In genomic region chr6:52435345-52435744, GRCh38 we compare ENCODE assay signal across 16 cellular contexts. TPM values are rescaled to one million over a fixed set of nuclear protein-coding genes. Genes with fewer than 3 reads are reported as not detected.
A peak's percentile ranks its signal among the peaks of the same experiment; 100 is the strongest.
DNase-seq lines count a peak whose midpoint lies in the region; ATAC-seq and TF ChIP-seq lines count a peak whose summit lies in the region.
"Had no signal": no experiment of that assay in that cellular context is flagged by ENCODE, and none has a peak within 500 bp of the region (broad histone marks: within the 10 kb centered on the region; RNA-seq: fewer than 3 reads in every experiment).

No MANE protein-coding gene starts in this region.

- H3K27me3 ChIP-seq in PC-3 (ENCODE audit: low read length) = no peaks in the 10 kb centered on the region
- no peaks in the 10 kb centered on the region for H3K27me3 ChIP-seq in sigmoid colon
- H3K27me3 ChIP-seq: BLaER1 had no signal

- ATAC-seq in PC-3 (peak; percentile 33; the same call in 1 of the 2 replicates), left colon (peak; percentile 31)
- ATAC-seq: HepG2 had no signal

- H3K27ac ChIP-seq in PC-3 (ENCODE audit: low read length) = no peak overlapping the region
- no peak overlapping the region for H3K27ac ChIP-seq in sigmoid colon
- H3K27ac ChIP-seq: BLaER1, KMS-11 had no signal

- intact Hi-C loops in PC-3 (cut with micrococcal nuclease) (no loop called here), left colon (cut with DNase I, micrococcal nuclease) (no loop called here), sigmoid colon (cut with DNase I) (no loop called here)

- H3K9me3 ChIP-seq in PC-3 (ENCODE audit: low read length) (no peaks in the 10 kb centered on the region), sigmoid colon (no peaks in the 10 kb centered on the region)
- H3K9me3 ChIP-seq: HAP-1 had no signal

- H3K4me1 ChIP-seq in PC-3 (ENCODE audit: insufficient read depth, low read length) = peaks cover 8% of the 10 kb centered on the region; the same call in 1 of the 2 replicates
- no peaks in the 10 kb centered on the region for H3K4me1 ChIP-seq in sigmoid colon

- no peaks in the 10 kb centered on the region for H4K20me1 ChIP-seq in PC-3 (ENCODE audit: low read length)
- H4K20me1 ChIP-seq: BLaER1 had no signal

- H3K79me2 ChIP-seq in PC-3 (ENCODE audit: low read length) = no peaks in the 10 kb centered on the region

- H3K4me3 ChIP-seq in PC-3 (ENCODE audit: low read length) (no peak overlapping the region), sigmoid colon (no peak overlapping the region)
- H3K4me3 ChIP-seq: BLaER1, HAP-1 had no signal

- POLR2A ChIA-PET in PC-3 (lab: Charles Lee; ENCODE audit: unreplicated experiment) = no interaction called here

- no peak for TF ChIP-seq POLR2A in sigmoid colon (IDR thresholded peaks at IDR 0.05)

- no peaks in the 10 kb centered on the region for H3F3A ChIP-seq in PC-3 (ENCODE audit: low read length, unreplicated experiment)

- TF ChIP-seq CTCF in PC-3 (conservative IDR thresholded peaks at IDR 0.05; ENCODE audit: low read depth, low read length) (no peak), sigmoid colon (IDR thresholded peaks at IDR 0.05) (no peak)

- H3K9me2 ChIP-seq in PC-3 (replicated peaks; ENCODE audit: low read length) = no peaks in the 10 kb centered on the region

- no peak overlapping the region for H3K4me2 ChIP-seq in PC-3 (ENCODE audit: low read length)
- H3K4me2 ChIP-seq: BLaER1, KMS-11 had no signal

- WGBS in sigmoid colon, 2 donors = 22 to 51% methylated on average over 1 of the region's 1 CpG

- BruUV-seq in PC-3 (replicated peaks; lab: Mats Ljungman, UMichigan) = no TSS peak

- no peak overlapping the region for H2AFZ ChIP-seq in PC-3 (ENCODE audit: low read length)

- DNase-seq in DMS53 (lab: John Stamatoyannopoulos, UW) (peak; percentile 39), DMS53 treated with DMSO at 0.1 percent for 48 hours (lab: John Stamatoyannopoulos, UW; ENCODE audit: unreplicated experiment) (no peak), DMS 273 treated with DMSO at 0.1 percent for 48 hours (lab: John Stamatoyannopoulos, UW) (peak; percentile 88), PC-3 (no peak), left colon (no peak), sigmoid colon (no peak), NCI-H128 (lab: John Stamatoyannopoulos, UW; ENCODE audit: unreplicated experiment) (no peak), NAMALWA (ENCODE audit: low spot score) (no peak)
- DNase-seq: 8988T; CD4-positive, alpha-beta memory T cell; DND-41; EL had no signal

- H3K36me3 ChIP-seq in PC-3 (ENCODE audit: low read depth, low read length) (no peaks in the 10 kb centered on the region), sigmoid colon (peaks cover 0 to 22% (median 3%) of the 10 kb centered on the region in 4 donors)
- H3K36me3 ChIP-seq: HAP-1 had no signal

- H3K9ac ChIP-seq in PC-3 (ENCODE audit: low read length) = no peak overlapping the region
- H3K9ac ChIP-seq: BLaER1, KMS-11 had no signal

- TF ChIP-seq EP300 in sigmoid colon (IDR thresholded peaks at IDR 0.05) = no peak

- CTCF ChIA-PET in PC-3 (lab: Charles Lee) = no interaction called here

RNA-seq across cellular contexts. Expression of gene EFHC1, which starts 15.2 kb away (rescaled TPM):
- total RNA-seq in PC-3 (2014; rRNA removed) (14.5 and 22.4 TPM in 2 replicates), left colon (10 to 100 TPM; 11.1 to 13.8 TPM), sigmoid colon (10 to 100 TPM; 15.9 to 38.5 (median 19.1) TPM)
- polyA plus RNA-seq in sigmoid colon = 1 to 10 TPM; 1.8 to 6.9 (median 2.4) TPM

Comparison
In these comparisons a context has a peak if more than half of its experiments do, and no peak if none do; other contexts are left out.
1. DNase-seq: peak in DMS53 (single experiment) and DMS 273 treated with DMSO at 0.1 percent for 48 hours (single experiment); none in DMS53 treated with DMSO at 0.1 percent for 48 hours (single experiment), PC-3 (single experiment), left colon (0 of 2), sigmoid colon (single experiment), NCI-H128 (single experiment) and NAMALWA (single experiment).